Comparison of ENCODE assay signal across 8 cellular contexts in the genomic region with DNA sequence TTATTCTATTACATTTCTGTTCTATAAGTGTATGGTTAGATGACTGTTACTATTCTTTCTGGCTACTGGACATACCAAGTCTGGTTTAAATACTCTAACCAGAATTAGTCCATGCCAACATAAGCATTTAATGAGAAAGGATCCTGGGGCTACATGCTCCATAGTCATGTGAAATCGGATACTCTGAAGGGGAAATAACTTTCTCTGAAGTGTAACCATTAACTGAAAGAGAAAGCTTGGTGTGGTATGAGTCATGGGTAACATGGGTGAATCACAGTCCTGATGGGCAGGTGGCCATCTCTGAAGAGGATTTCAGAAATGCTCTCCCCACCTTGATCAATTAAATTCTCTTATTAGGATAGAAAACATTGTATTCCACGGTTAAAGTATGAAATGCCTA.
DNase-seq lines count a peak whose midpoint lies in the region; ATAC-seq, FAIRE-seq and TF ChIP-seq lines count a peak whose summit lies in the region.

No MANE protein-coding gene starts in this region.

- TF ChIP-seq POLR2A in body of pancreas (IDR thresholded peaks at IDR 0.05) = no peak

- WGBS in body of pancreas, 2 donors = 67 to 73% methylated on average over 2 of the region's 2 CpGs

- peaks cover 13% of the 10 kb centered on the region for H3K4me1 ChIP-seq in body of pancreas

- TF ChIP-seq CTCF in GM12864 (IDR thresholded peaks at IDR 0.05; ENCODE audit: low read depth, low read length, missing control alignments) (no peak), body of pancreas (IDR thresholded peaks at IDR 0.05) (no peak)

- FAIRE-seq in HTR-8/SVneo (lab: Jason Lieb, UNC) = no peak

- peak overlapping the region in 1 of 4 donors; percentile 13 for H3K27ac ChIP-seq in body of pancreas

- DNase-seq in GM12864 (ENCODE audit: low read depth) = peak; percentile 21
- DNase-seq in body of pancreas = peak in 1 of 4 donors; percentile 9
- DNase-seq in stimulated activated naive CD8-positive, alpha-beta T cell treated with anti-CD3 and anti-CD28 coated beads, Interleukin-15, Interleukin-2, amounts not matched to agents 100 U/mL and 50 U/mL, for 24 hours = no peak
- no peak for DNase-seq in hypothalamus (lab: John Stamatoyannopoulos, UW)
- no peak for DNase-seq in HTR-8/SVneo (ENCODE audit: insufficient read length, low spot score)
- no peak for DNase-seq in dedifferentiated amniotic fluid mesenchymal stem cell (ENCODE audit: extremely low spot score)

- no peaks in the 10 kb centered on the region for H3K36me3 ChIP-seq in body of pancreas (replicated peaks in 1 of 2; ENCODE audit: insufficient read depth in 1 of 2, low read depth in 2 of 2)

- no peaks in the 10 kb centered on the region for H3K9me3 ChIP-seq in body of pancreas

- ATAC-seq in GM21390 (IDR thresholded peaks at IDR 0.05; ENCODE audit: unreplicated experiment) (peak; percentile 99), HG03520 (IDR thresholded peaks at IDR 0.05; ENCODE audit: unreplicated experiment) (peak; percentile 97), body of pancreas (peak; percentile 59)
- ATAC-seq in stimulated activated naive CD8-positive, alpha-beta T cell treated with anti-CD3 and anti-CD28 coated beads, Interleukin-15, Interleukin-2, amounts not matched to agents 100 U/mL and 50 U/mL, for 24 hours = peak; percentile 86

- H3K4me3 ChIP-seq in GM12864 (ENCODE audit: low read depth, low read length) (no peak overlapping the region), body of pancreas (no peak overlapping the region)

- H3K27me3 ChIP-seq in body of pancreas = no peaks in the 10 kb centered on the region

- intact Hi-C loops in body of pancreas (cut with DNase I) = no loop called here
